Comparison of ENCODE assay signal across 8 cellular contexts in the genomic region with DNA sequence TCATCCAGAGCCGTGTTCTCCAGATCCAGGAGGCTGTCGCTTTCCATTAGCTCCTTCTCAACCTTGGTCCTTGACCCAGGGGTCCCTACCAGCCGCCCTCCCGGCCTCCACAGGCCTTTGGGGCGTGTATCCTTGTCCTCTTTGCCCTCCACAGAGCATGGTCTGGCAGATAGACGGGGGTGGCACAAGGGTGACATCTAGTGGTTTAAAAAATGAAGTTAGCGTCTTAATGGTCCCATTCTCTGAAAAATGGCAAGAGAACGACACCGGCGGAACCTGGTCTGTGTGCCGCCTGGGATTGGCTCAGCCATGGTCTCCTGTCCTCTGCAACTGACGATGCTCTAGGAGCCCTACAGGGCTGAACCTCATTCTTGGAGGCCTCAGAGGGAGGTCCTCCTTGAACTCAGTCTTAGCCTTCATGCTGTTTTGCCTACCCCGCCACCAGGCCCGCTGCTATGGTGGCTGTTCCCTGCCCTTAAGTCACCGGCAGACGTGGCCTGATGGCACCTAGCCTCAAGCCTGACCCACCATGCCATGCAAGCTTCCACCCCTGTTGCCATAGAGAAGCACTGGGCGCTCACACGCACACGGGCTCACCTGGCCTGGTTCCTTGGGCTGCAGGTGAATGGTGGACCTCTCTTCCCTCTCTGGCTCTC.
A peak's percentile ranks its signal among the peaks of the same experiment; 100 is the strongest.
DNase-seq lines count a peak whose midpoint lies in the region; ATAC-seq and TF ChIP-seq lines count a peak whose summit lies in the region.

No MANE protein-coding gene starts in this region.

- no peak for TF ChIP-seq CTCF in SU-DHL-6 (IDR thresholded peaks at IDR 0.05; ENCODE audit: insufficient read depth, low read length, poor library complexity, severe bottlenecking)
- peak; percentile 61 for TF ChIP-seq CTCF in foreskin fibroblast (IDR thresholded peaks at IDR 0.05; ENCODE audit: low read depth, low read length)
- TF ChIP-seq CTCF in retinal pigment epithelial cell (conservative IDR thresholded peaks at IDR 0.05; ENCODE audit: low read depth, low read length) = peak; percentile 61

- no peaks in the 10 kb centered on the region for H3K27me3 ChIP-seq in SU-DHL-6 (ENCODE audit: low read length)

- no peaks in the 10 kb centered on the region for H3K36me3 ChIP-seq in SU-DHL-6 (ENCODE audit: low read length)

- intact Hi-C loops in Right ventricle myocardium superior (cut with DNase I) (no loop called here), cardiac septum (cut with DNase I) (no loop called here)

- H3K4me3 ChIP-seq in SU-DHL-6 (ENCODE audit: insufficient read depth, low read length, poor library complexity, severe bottlenecking) (no peak overlapping the region), foreskin fibroblast (ENCODE audit: low read depth in 1 of 2, low read length in 2 of 2) (no peak overlapping the region), retinal pigment epithelial cell (ENCODE audit: low read length) (no peak overlapping the region)

- DNase-seq in Right ventricle myocardium superior (no peak), cardiac septum (ENCODE audit: low spot score) (no peak), MV-4-11 (lab: John Stamatoyannopoulos, UW) (peak; percentile 9), foreskin fibroblast (peak in 1 of 2 donors; percentile 34), retinal pigment epithelial cell (ENCODE audit: low read depth) (no peak), NCI-H187 (lab: John Stamatoyannopoulos, UW) (no peak)

- H3K9me3 ChIP-seq in SU-DHL-6 (ENCODE audit: insufficient read depth, low read length) = no peaks in the 10 kb centered on the region

- no peaks in the 10 kb centered on the region for H3K79me2 ChIP-seq in SU-DHL-6 (ENCODE audit: insufficient read depth, low read length)

- no peak overlapping the region for H3K9ac ChIP-seq in SU-DHL-6 (ENCODE audit: low read length)

- no peaks in the 10 kb centered on the region for H3F3A ChIP-seq in SU-DHL-6 (ENCODE audit: insufficient read depth)

- H2AFZ ChIP-seq in SU-DHL-6 (ENCODE audit: low read depth, low read length, severe bottlenecking) = peak overlapping the region; percentile 50

- H3K9me2 ChIP-seq in SU-DHL-6 (replicated peaks; ENCODE audit: insufficient read depth, low read length) = no peaks in the 10 kb centered on the region

- no peak overlapping the region for H3K4me2 ChIP-seq in SU-DHL-6 (ENCODE audit: low read depth, low read length, poor library complexity, severe bottlenecking)

- ATAC-seq in Right ventricle myocardium superior (ENCODE audit: poor library complexity) = peak; percentile 75
- no peak for ATAC-seq in HG02981 (IDR thresholded peaks at IDR 0.05; ENCODE audit: unreplicated experiment)

- H4K20me1 ChIP-seq in SU-DHL-6 (ENCODE audit: low read depth, low read length) = no peaks in the 10 kb centered on the region

- H3K27ac ChIP-seq in SU-DHL-6 (ENCODE audit: low read depth, low read length) = no peak overlapping the region
